ENCODE assay signal across 8 cellular contexts in genomic region chr2:219521066-219521880, GRCh38. TPM values are rescaled to one million over a fixed set of nuclear protein-coding genes. Genes with fewer than 3 reads are reported as not detected.
DNase-seq lines count a peak whose midpoint lies in the region; ATAC-seq and TF ChIP-seq lines count a peak whose summit lies in the region.

No MANE protein-coding gene starts in this region.

- no peak overlapping the region for H3K9ac ChIP-seq in iPS-15b (ENCODE audit: low read depth, low read length)

- peaks cover 33% of the 10 kb centered on the region for H3K27me3 ChIP-seq in iPS-15b (ENCODE audit: control insufficient read depth, insufficient read depth, low read length)

- in situ Hi-C loops in KBM-7 (cut with MboI; ENCODE audit: low pct_unique_long_range_greater_than_20kb, low sequenced_read_pairs) = no loop called here

- H3K9me3 Mint-ChIP-seq in WTC11 = no peaks in the 10 kb centered on the region
- H3K9me3 Mint-ChIP-seq in type B pancreatic cell = no peaks in the 10 kb centered on the region

- peaks cover 64% of the 10 kb centered on the region for H3K4me1 Mint-ChIP-seq in WTC11
- peaks cover 58% of the 10 kb centered on the region for H3K4me1 Mint-ChIP-seq in type B pancreatic cell (ENCODE audit: unreplicated experiment)

- no peaks in the 10 kb centered on the region for H3K9me3 ChIP-seq in iPS-15b (ENCODE audit: control insufficient read depth, insufficient read depth, low read length)

- peaks cover 32% of the 10 kb centered on the region for H3K27me3 Mint-ChIP-seq in WTC11 (ENCODE audit: low read depth)
- peaks cover 69% of the 10 kb centered on the region for H3K27me3 Mint-ChIP-seq in type B pancreatic cell

- H3K36me3 Mint-ChIP-seq in WTC11 = no peaks in the 10 kb centered on the region
- no peaks in the 10 kb centered on the region for H3K36me3 Mint-ChIP-seq in type B pancreatic cell

- no peaks in the 10 kb centered on the region for H3K36me3 ChIP-seq in iPS-15b (ENCODE audit: control insufficient read depth, insufficient read depth, low read length)

- H3K4me3 Mint-ChIP-seq in WTC11 (peak overlapping the region; percentile 64), type B pancreatic cell (peak overlapping the region; percentile 79)

- ATAC-seq in WTC11 (peak; percentile 68), HG03045 (IDR thresholded peaks at IDR 0.05; ENCODE audit: unreplicated experiment) (no peak), GM18505 (IDR thresholded peaks at IDR 0.05; ENCODE audit: unreplicated experiment) (no peak)

- POLR2A ChIA-PET in WTC11 (lab: Charles Lee) = interaction anchor here (0.8 to 1.4 kb wide), 5 partner anchors 10 to 26 kb away, joined by 3 to 5 read pairs (median 3); partner anchors contain the start of gene GMPPA

- peaks cover 7% of the 10 kb centered on the region for H3K4me1 ChIP-seq in iPS-15b (ENCODE audit: control insufficient read depth, insufficient read depth, low read length)

- peak; percentile 49; the same call in 1 of the 2 replicates for TF ChIP-seq CTCF in WTC11 (IDR thresholded peaks at IDR 0.05)
- TF ChIP-seq CTCF in type B pancreatic cell (conservative IDR thresholded peaks at IDR 0.05) = peak; percentile 83

- H3K27ac Mint-ChIP-seq in WTC11 (peak overlapping the region; percentile 58), type B pancreatic cell (peak overlapping the region; percentile 11)

- peak overlapping the region; percentile 23 for H3K4me3 ChIP-seq in iPS-15b (ENCODE audit: low read depth, low read length)

- DNase-seq in EL (peak; percentile 69), KBM-7 (peak; percentile 60), WTC11 (ENCODE audit: low spot score) (peak; percentile 80), type B pancreatic cell (ENCODE audit: extremely low spot score, unreplicated experiment) (no peak), NCI-H187 treated with DMSO at 0.1 percent for 48 hours (lab: John Stamatoyannopoulos, UW) (no peak)

- CTCF ChIA-PET in WTC11 (lab: Charles Lee) = interaction anchor here (0.5 to 41.3 kb wide), 21 partner anchors 8 to 226 kb away, joined by 3 to 2316 read pairs (median 9); partner anchors contain the start of genes CHPF, DES, GMPPA and TMEM198

- TF ChIP-seq POLR2A in GM18505 (IDR thresholded peaks at IDR 0.05; ENCODE audit: borderline replicate concordance, extremely low read depth, insufficient read depth, insufficient read length) = no peak

TF ChIP-seq in WTC11, 78 proteins besides CTCF, POLR2A, EP300 and RAD21 (continues in another document):
- TF ChIP-seq, protein P1, sequence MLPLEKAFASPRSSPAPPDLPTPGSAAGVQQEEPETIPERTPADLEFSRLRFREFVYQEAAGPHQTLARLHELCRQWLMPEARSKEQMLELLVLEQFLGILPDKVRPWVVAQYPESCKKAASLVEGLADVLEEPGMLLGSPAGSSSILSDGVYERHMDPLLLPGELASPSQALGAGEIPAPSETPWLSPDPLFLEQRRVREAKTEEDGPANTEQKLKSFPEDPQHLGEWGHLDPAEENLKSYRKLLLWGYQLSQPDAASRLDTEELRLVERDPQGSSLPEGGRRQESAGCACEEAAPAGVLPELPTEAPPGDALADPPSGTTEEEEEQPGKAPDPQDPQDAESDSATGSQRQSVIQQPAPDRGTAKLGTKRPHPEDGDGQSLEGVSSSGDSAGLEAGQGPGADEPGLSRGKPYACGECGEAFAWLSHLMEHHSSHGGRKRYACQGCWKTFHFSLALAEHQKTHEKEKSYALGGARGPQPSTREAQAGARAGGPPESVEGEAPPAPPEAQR (CRISPR knock-in tag; IDR thresholded peaks at IDR 0.05) = no peak
- TF ChIP-seq ESRRA (CRISPR knock-in tag; IDR thresholded peaks at IDR 0.05; ENCODE audit: borderline replicate concordance) (no peak), MXD4 (CRISPR knock-in tag; IDR thresholded peaks at IDR 0.05; ENCODE audit: borderline replicate concordance) (no peak), ZNF138 (CRISPR knock-in tag; conservative IDR thresholded peaks at IDR 0.05) (0 out of 2 replicates have a peak, but pooled peaks have one; percentile 51), RELA (CRISPR knock-in tag; IDR thresholded peaks at IDR 0.05; ENCODE audit: borderline replicate concordance) (no peak), ZBTB21 (CRISPR knock-in tag; IDR thresholded peaks at IDR 0.05; ENCODE audit: borderline replicate concordance) (no peak), TP53 (CRISPR knock-in tag; IDR thresholded peaks at IDR 0.05) (no peak), ATF1 (CRISPR knock-in tag; IDR thresholded peaks at IDR 0.05) (no peak), EMX1 (CRISPR knock-in tag; IDR thresholded peaks at IDR 0.05) (no peak), GRHL2 (CRISPR knock-in tag; IDR thresholded peaks at IDR 0.05; ENCODE audit: insufficient replicate concordance, severe bottlenecking) (no peak)
- TF ChIP-seq, protein P2, sequence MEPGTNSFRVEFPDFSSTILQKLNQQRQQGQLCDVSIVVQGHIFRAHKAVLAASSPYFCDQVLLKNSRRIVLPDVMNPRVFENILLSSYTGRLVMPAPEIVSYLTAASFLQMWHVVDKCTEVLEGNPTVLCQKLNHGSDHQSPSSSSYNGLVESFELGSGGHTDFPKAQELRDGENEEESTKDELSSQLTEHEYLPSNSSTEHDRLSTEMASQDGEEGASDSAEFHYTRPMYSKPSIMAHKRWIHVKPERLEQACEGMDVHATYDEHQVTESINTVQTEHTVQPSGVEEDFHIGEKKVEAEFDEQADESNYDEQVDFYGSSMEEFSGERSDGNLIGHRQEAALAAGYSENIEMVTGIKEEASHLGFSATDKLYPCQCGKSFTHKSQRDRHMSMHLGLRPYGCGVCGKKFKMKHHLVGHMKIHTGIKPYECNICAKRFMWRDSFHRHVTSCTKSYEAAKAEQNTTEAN (CRISPR knock-in tag; IDR thresholded peaks at IDR 0.05) = no peak
- TF ChIP-seq, protein P3, sequence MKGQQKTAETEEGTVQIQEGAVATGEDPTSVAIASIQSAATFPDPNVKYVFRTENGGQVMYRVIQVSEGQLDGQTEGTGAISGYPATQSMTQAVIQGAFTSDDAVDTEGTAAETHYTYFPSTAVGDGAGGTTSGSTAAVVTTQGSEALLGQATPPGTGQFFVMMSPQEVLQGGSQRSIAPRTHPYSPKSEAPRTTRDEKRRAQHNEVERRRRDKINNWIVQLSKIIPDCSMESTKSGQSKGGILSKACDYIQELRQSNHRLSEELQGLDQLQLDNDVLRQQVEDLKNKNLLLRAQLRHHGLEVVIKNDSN (CRISPR knock-in tag; IDR thresholded peaks at IDR 0.05) = no peak
- TF ChIP-seq, protein P4, sequence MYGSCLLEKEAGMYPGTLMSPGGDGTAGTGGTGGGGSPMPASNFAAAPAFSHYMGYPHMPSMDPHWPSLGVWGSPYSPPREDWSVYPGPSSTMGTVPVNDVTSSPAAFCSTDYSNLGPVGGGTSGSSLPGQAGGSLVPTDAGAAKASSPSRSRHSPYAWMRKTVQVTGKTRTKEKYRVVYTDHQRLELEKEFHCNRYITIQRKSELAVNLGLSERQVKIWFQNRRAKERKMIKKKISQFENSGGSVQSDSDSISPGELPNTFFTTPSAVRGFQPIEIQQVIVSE (CRISPR knock-in tag; IDR thresholded peaks at IDR 0.05; ENCODE audit: borderline replicate concordance) = no peak
- TF ChIP-seq, protein P5, sequence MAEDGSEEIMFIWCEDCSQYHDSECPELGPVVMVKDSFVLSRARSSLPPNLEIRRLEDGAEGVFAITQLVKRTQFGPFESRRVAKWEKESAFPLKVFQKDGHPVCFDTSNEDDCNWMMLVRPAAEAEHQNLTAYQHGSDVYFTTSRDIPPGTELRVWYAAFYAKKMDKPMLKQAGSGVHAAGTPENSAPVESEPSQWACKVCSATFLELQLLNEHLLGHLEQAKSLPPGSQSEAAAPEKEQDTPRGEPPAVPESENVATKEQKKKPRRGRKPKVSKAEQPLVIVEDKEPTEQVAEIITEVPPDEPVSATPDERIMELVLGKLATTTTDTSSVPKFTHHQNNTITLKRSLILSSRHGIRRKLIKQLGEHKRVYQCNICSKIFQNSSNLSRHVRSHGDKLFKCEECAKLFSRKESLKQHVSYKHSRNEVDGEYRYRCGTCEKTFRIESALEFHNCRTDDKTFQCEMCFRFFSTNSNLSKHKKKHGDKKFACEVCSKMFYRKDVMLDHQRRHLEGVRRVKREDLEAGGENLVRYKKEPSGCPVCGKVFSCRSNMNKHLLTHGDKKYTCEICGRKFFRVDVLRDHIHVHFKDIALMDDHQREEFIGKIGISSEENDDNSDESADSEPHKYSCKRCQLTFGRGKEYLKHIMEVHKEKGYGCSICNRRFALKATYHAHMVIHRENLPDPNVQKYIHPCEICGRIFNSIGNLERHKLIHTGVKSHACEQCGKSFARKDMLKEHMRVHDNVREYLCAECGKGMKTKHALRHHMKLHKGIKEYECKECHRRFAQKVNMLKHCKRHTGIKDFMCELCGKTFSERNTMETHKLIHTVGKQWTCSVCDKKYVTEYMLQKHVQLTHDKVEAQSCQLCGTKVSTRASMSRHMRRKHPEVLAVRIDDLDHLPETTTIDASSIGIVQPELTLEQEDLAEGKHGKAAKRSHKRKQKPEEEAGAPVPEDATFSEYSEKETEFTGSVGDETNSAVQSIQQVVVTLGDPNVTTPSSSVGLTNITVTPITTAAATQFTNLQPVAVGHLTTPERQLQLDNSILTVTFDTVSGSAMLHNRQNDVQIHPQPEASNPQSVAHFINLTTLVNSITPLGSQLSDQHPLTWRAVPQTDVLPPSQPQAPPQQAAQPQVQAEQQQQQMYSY (CRISPR knock-in tag; IDR thresholded peaks at IDR 0.05) = no peak

RNA-seq across cellular contexts. Expression of gene ASIC4, which starts 7.0 kb away (rescaled TPM):
- 0.79 to 1.0 TPM (median 0.80 TPM) in 3 replicates for total RNA-seq in WTC11 (2021)
- 0.79 and 0.99 TPM in 2 replicates for total RNA-seq in type B pancreatic cell (ENCODE audit: low replicate concordance)

RNA-seq across cellular contexts. Expression of gene CHPF, which starts 22.3 kb away (rescaled TPM):
- total RNA-seq in WTC11 (2021) (84.3 to 97.0 TPM (median 84.8 TPM) in 3 replicates), type B pancreatic cell (ENCODE audit: low replicate concordance) (47.5 and 73.7 TPM in 2 replicates)

RNA-seq across cellular contexts. Expression of gene TMEM198, which starts 22.6 kb away (rescaled TPM):
- 7.1 to 8.1 TPM (median 7.3 TPM) in 3 replicates for total RNA-seq in WTC11 (2021)
- 7.8 and 9.7 TPM in 2 replicates for total RNA-seq in type B pancreatic cell (ENCODE audit: low replicate concordance)

RNA-seq across cellular contexts. Expression of gene GMPPA, which starts 22.6 kb away (rescaled TPM):
- total RNA-seq in WTC11 (2021) (44.2 to 51.9 TPM (median 49.5 TPM) in 3 replicates), type B pancreatic cell (ENCODE audit: low replicate concordance) (34.4 and 48.8 TPM in 2 replicates)

RNA-seq across cellular contexts. Expression of gene OBSL1, which starts 50.1 kb away (rescaled TPM):
- 159 to 221 TPM (median 213 TPM) in 3 replicates for total RNA-seq in WTC11 (2021)
- total RNA-seq in type B pancreatic cell (ENCODE audit: low replicate concordance) = 118 and 197 TPM in 2 replicates

Comparison
In these comparisons a context has a peak if more than half of its experiments do, and no peak if none do; other contexts are left out.
1. DNase-seq: peak in EL (single experiment), KBM-7 (single experiment) and WTC11 (single experiment); none in type B pancreatic cell (single experiment) and NCI-H187 treated with DMSO at 0.1 percent for 48 hours (single experiment).